21 cellular contexts compared by ENCODE assay signal in genomic region chr22:49034836-49035817, GRCh38.
DNase-seq lines count a peak whose midpoint lies in the region; ATAC-seq and TF ChIP-seq lines count a peak whose summit lies in the region.
"Had no signal": no experiment of that assay in that cellular context is flagged by ENCODE, and none has a peak within 500 bp of the region (broad histone marks: within the 10 kb centered on the region; RNA-seq: fewer than 3 reads in every experiment).

No MANE protein-coding gene starts in this region.

- no peaks in the 10 kb centered on the region for H3K4me1 Mint-ChIP-seq in chondrocyte (ENCODE audit: low read depth)
- H3K4me1 Mint-ChIP-seq in neural crest cell: peaks cover 35% of the 10 kb centered on the region
- H3K4me1 Mint-ChIP-seq in activated naive CD4-positive, alpha-beta T cell treated with anti-CD3 and anti-CD28 coated beads, Interleukin-2, amount 10 ng/mL, durations not matched to agents 7 days and 5 days: no peaks in the 10 kb centered on the region
- H3K4me1 Mint-ChIP-seq: CD14-positive monocyte; CD8-positive, alpha-beta memory T cell had no signal

- TF ChIP-seq CTCF in chondrocyte (IDR thresholded peaks at IDR 0.05) (no peak), neural crest cell (conservative IDR thresholded peaks at IDR 0.05) (no peak), osteoblast (IDR thresholded peaks at IDR 0.05; ENCODE audit: extremely low read depth, low read depth, low read length) (no peak), omental fat pad (IDR thresholded peaks at IDR 0.05) (no peak)

- H3K36me3 ChIP-seq in osteoblast (ENCODE audit: insufficient read depth, low read length): no peaks in the 10 kb centered on the region
- H3K36me3 ChIP-seq in aorta (ENCODE audit: control insufficient read depth in 1 of 2, insufficient read depth in 2 of 2, low read length in 1 of 2): no peaks in the 10 kb centered on the region
- H3K36me3 ChIP-seq: BE2C; BLaER1 treated with 17β-estradiol and CSF1 and Interleukin-3, amounts not matched to agents 10 nM and 100 nM had no signal

- H3K9me3 ChIP-seq in osteoblast (ENCODE audit: low read depth, low read length) (no peaks in the 10 kb centered on the region), aorta (ENCODE audit: control insufficient read depth, low read length) (no peaks in the 10 kb centered on the region)
- H3K9me3 ChIP-seq: A549; BE2C; BLaER1 treated with 17β-estradiol and CSF1 and Interleukin-3, amounts not matched to agents 10 nM and 100 nM had no signal

- intact Hi-C loops in aorta (cut with DNase I): no loop called here

- CTCF ChIA-PET in activated naive CD4-positive, alpha-beta T cell treated with anti-CD3 and anti-CD28 coated beads, Interleukin-2, amount 10 ng/mL, durations not matched to agents 7 days and 5 days (lab: Charles Lee): interaction anchor here (0.6 kb wide), 1 partner anchor 599 kb away, joined by 3 read pairs; no protein-coding TSS in a partner anchor

- no peak overlapping the region for H3K27ac Mint-ChIP-seq in chondrocyte (ENCODE audit: unreplicated experiment)
- peak overlapping the region; percentile 43 for H3K27ac Mint-ChIP-seq in neural crest cell (ENCODE audit: unreplicated experiment)
- no peak overlapping the region for H3K27ac Mint-ChIP-seq in activated naive CD4-positive, alpha-beta T cell treated with anti-CD3 and anti-CD28 coated beads, Interleukin-2, amount 10 ng/mL, durations not matched to agents 7 days and 5 days
- H3K27ac Mint-ChIP-seq: CD4-positive, alpha-beta T cell; CD8-positive, alpha-beta memory T cell; GM23338 had no signal

- no peak overlapping the region for H3K4me2 ChIP-seq in osteoblast (ENCODE audit: insufficient read depth, low read length)
- H3K4me2 ChIP-seq: A549; BLaER1 treated with 17β-estradiol and CSF1 and Interleukin-3, amounts not matched to agents 10 nM and 100 nM; GM23338 had no signal

- no peak overlapping the region for H2AFZ ChIP-seq in osteoblast (ENCODE audit: low read length)
- H2AFZ ChIP-seq: GM23338 had no signal

- no peaks in the 10 kb centered on the region for H3K36me3 Mint-ChIP-seq in chondrocyte (ENCODE audit: low read depth)
- H3K36me3 Mint-ChIP-seq in neural crest cell (ENCODE audit: low read depth): no peaks in the 10 kb centered on the region
- no peaks in the 10 kb centered on the region for H3K36me3 Mint-ChIP-seq in activated naive CD4-positive, alpha-beta T cell treated with anti-CD3 and anti-CD28 coated beads, Interleukin-2, amount 10 ng/mL, durations not matched to agents 7 days and 5 days
- H3K36me3 Mint-ChIP-seq: CD14-positive monocyte had no signal

- H3K79me2 ChIP-seq in osteoblast (ENCODE audit: insufficient read depth, low read length): no peaks in the 10 kb centered on the region

- no peaks in the 10 kb centered on the region for H3K9me3 Mint-ChIP-seq in chondrocyte (ENCODE audit: low read depth)
- H3K9me3 Mint-ChIP-seq in neural crest cell: no peaks in the 10 kb centered on the region
- H3K9me3 Mint-ChIP-seq in activated naive CD4-positive, alpha-beta T cell treated with anti-CD3 and anti-CD28 coated beads, Interleukin-2, amount 10 ng/mL, durations not matched to agents 7 days and 5 days: peaks cover 5% of the 10 kb centered on the region
- H3K9me3 Mint-ChIP-seq: CD4-positive, alpha-beta T cell had no signal

- no peaks in the 10 kb centered on the region for H4K20me1 ChIP-seq in osteoblast (ENCODE audit: insufficient read depth, low read length)

- no peak overlapping the region for H3K4me3 Mint-ChIP-seq in chondrocyte (ENCODE audit: unreplicated experiment)
- H3K4me3 Mint-ChIP-seq in neural crest cell: no peak overlapping the region
- no peak overlapping the region for H3K4me3 Mint-ChIP-seq in activated naive CD4-positive, alpha-beta T cell treated with anti-CD3 and anti-CD28 coated beads, Interleukin-2, amount 10 ng/mL, durations not matched to agents 7 days and 5 days
- H3K4me3 Mint-ChIP-seq: CD14-positive monocyte; CD4-positive, alpha-beta T cell; CD8-positive, alpha-beta memory T cell; GM23338 had no signal

- 86 to 90% methylated on average over 29 to 30 of the region's 30 CpGs for WGBS in aorta, 2 donors

- DNase-seq in chondrocyte (ENCODE audit: low spot score) (peak; percentile 79), neural crest cell (ENCODE audit: low read depth, low spot score) (no peak), osteoblast (ENCODE audit: insufficient read length, low spot score, missing footprints) (peak; percentile 63), aorta (peak; percentile 22 to 55), omental fat pad (ENCODE audit: low spot score) (no peak), DMS 273 treated with DMSO at 0.1 percent for 48 hours (lab: John Stamatoyannopoulos, UW) (no peak)
- no peak for DNase-seq in activated naive CD4-positive, alpha-beta T cell treated with anti-CD3 and anti-CD28 coated beads, Interleukin-2, amount 10 ng/mL, durations not matched to agents 7 days and 5 days
- DNase-seq: 8988T; ACHN; AML-193; BE2C; CD4-positive, alpha-beta T cell; DMS53; DMS79 treated with DMSO at 0.1 percent for 48 hours; GF-D8; HCEC 1CT had no signal

- H3K27me3 Mint-ChIP-seq in chondrocyte (ENCODE audit: low read depth) (peaks cover 22% of the 10 kb centered on the region), neural crest cell (ENCODE audit: low read depth) (no peaks in the 10 kb centered on the region)
- H3K27me3 Mint-ChIP-seq in activated naive CD4-positive, alpha-beta T cell treated with anti-CD3 and anti-CD28 coated beads, Interleukin-2, amount 10 ng/mL, durations not matched to agents 7 days and 5 days: no peaks in the 10 kb centered on the region
- H3K27me3 Mint-ChIP-seq: CD4-positive, alpha-beta T cell had no signal

- no peak overlapping the region for H3K27ac ChIP-seq in osteoblast (ENCODE audit: low read depth, low read length)
- no peak overlapping the region for H3K27ac ChIP-seq in aorta (ENCODE audit: low read depth in 1 of 2, low read length in 2 of 2)
- H3K27ac ChIP-seq: A549; BLaER1 treated with 17β-estradiol and CSF1 and Interleukin-3, amounts not matched to agents 10 nM and 100 nM had no signal

- H3K4me1 ChIP-seq in osteoblast (ENCODE audit: insufficient read depth, low read length) (no peaks in the 10 kb centered on the region), aorta (ENCODE audit: control insufficient read depth in 1 of 2, insufficient read depth in 2 of 2, low read length in 2 of 2) (no peaks in the 10 kb centered on the region)
- H3K4me1 ChIP-seq: A549; BE2C; BLaER1 treated with 17β-estradiol and CSF1 and Interleukin-3, amounts not matched to agents 10 nM and 100 nM had no signal

- ATAC-seq in aorta (ENCODE audit: low FRiP score) (no peak), omental fat pad (ENCODE audit: low FRiP score) (no peak)
- ATAC-seq: A549, GM23338 had no signal

- H3K27me3 ChIP-seq in osteoblast (ENCODE audit: insufficient read depth, low read length) (no peaks in the 10 kb centered on the region), aorta (ENCODE audit: control insufficient read depth in 1 of 2, insufficient read depth in 2 of 2, low read length in 1 of 2) (no peaks in the 10 kb centered on the region)
- H3K27me3 ChIP-seq: BE2C; BLaER1 treated with 17β-estradiol and CSF1 and Interleukin-3, amounts not matched to agents 10 nM and 100 nM had no signal

- H3K4me3 ChIP-seq in osteoblast (ENCODE audit: insufficient read depth, low read length) (no peak overlapping the region), aorta (ENCODE audit: low read length in 2 of 2) (no peak overlapping the region)
- H3K4me3 ChIP-seq: A549; BLaER1 treated with 17β-estradiol and CSF1 and Interleukin-3, amounts not matched to agents 10 nM and 100 nM; GM23338 had no signal

Comparison
In these comparisons a context has a peak if more than half of its experiments do, and no peak if none do; other contexts are left out.
1. DNase-seq: peak in chondrocyte (single experiment), osteoblast (single experiment) and aorta (2 of 2); none in neural crest cell (single experiment), omental fat pad (single experiment), DMS 273 treated with DMSO at 0.1 percent for 48 hours (single experiment) and activated naive CD4-positive, alpha-beta T cell treated with anti-CD3 and anti-CD28 coated beads, Interleukin-2, amount 10 ng/mL, durations not matched to agents 7 days and 5 days (single experiment).